20 cellular contexts compared by ENCODE assay signal in the genomic region with DNA sequence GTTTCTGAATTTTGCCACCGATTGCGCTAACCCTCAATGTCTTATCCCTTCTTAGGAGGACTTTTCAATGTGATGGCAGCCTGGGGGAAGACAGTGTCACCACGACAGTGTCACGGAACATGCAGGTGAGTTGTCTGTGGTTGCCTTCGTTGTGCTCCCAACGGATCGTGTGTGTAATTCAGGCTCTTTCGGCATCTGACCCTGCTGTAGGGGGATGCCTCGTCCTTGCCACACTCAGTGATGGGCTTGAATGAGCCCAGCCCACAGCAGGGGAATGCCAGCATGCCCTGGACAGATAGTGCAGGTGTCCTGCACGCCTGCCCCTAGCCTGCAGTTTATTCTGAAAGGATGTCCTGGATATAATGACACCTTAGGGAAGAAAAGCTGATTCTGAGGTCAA.
"Had no signal": no experiment of that assay in that cellular context is flagged by ENCODE, and none has a peak within 500 bp of the region (broad histone marks: within the 10 kb centered on the region; RNA-seq: fewer than 3 reads in every experiment).

No MANE protein-coding gene starts in this region.

- H3K9me3 ChIP-seq: prostate gland, right atrium auricular region, suprapubic skin, transverse colon, vagina had no signal

- H3K36me3 ChIP-seq: neural progenitor cell, prostate gland, right atrium auricular region, transverse colon, vagina had no signal

- H3K4me3 Mint-ChIP-seq: central memory CD8-positive, alpha-beta T cell; naive thymus-derived CD4-positive, alpha-beta T cell; nephron; neural progenitor cell; stimulated activated naive CD8-positive, alpha-beta T cell treated with anti-CD3 and anti-CD28 coated beads, Interleukin-15, amount 100 ng/mL, for 72 hours had no signal

- H3K4me3 ChIP-seq: coronary artery, neural progenitor cell, prostate gland, right atrium auricular region, suprapubic skin, transverse colon, vagina had no signal

- H3K27me3 Mint-ChIP-seq: stimulated activated naive CD8-positive, alpha-beta T cell treated with anti-CD3 and anti-CD28 coated beads, Interleukin-15, amount 100 ng/mL, for 72 hours had no signal

- H3K27ac Mint-ChIP-seq: naive thymus-derived CD4-positive, alpha-beta T cell; nephron; neural progenitor cell; stimulated activated naive CD8-positive, alpha-beta T cell treated with anti-CD3 and anti-CD28 coated beads, Interleukin-15, amount 100 ng/mL, for 72 hours had no signal

- ATAC-seq: naive thymus-derived CD4-positive, alpha-beta T cell; stimulated activated naive CD8-positive, alpha-beta T cell treated with anti-CD3 and anti-CD28 coated beads, Interleukin-15, amount 100 ng/mL, for 72 hours had no signal

- H3K36me3 Mint-ChIP-seq: naive thymus-derived CD4-positive, alpha-beta T cell; neural progenitor cell had no signal

- H3K4me1 ChIP-seq: neural progenitor cell, parathyroid adenoma, prostate gland, right atrium auricular region, suprapubic skin, transverse colon, vagina had no signal

- H3K27ac ChIP-seq: coronary artery, neural progenitor cell, parathyroid adenoma, prostate gland, right atrium auricular region, suprapubic skin, transverse colon, vagina had no signal

- H3K4me1 Mint-ChIP-seq: central memory CD8-positive, alpha-beta T cell; nephron; neural progenitor cell; stimulated activated naive CD8-positive, alpha-beta T cell treated with anti-CD3 and anti-CD28 coated beads, Interleukin-15, amount 100 ng/mL, for 72 hours had no signal

- DNase-seq: mesendoderm; midbrain; naive thymus-derived CD4-positive, alpha-beta T cell; small intestine; stimulated activated CD4-positive, alpha-beta T cell treated with anti-CD3 and anti-CD28 coated beads, Interleukin-12 subunit alpha, Interleukin-12 subunit beta, amount 100 ng/mL, for 4 hours; stimulated activated CD4-positive, alpha-beta T cell treated with anti-CD3 and anti-CD28 coated beads, Interleukin-1b, Interleukin-23, amount 100 ng/mL, for 48 hours; stimulated activated CD4-positive, alpha-beta T cell treated with anti-CD3 and anti-CD28 coated beads, Interleukin-4, amount 100 ng/mL, for 1 hour; stimulated activated CD8-positive, alpha-beta memory T cell treated with anti-CD3 and anti-CD28 coated beads, Interleukin-4, amount 100 ng/mL, for 48 hours; stimulated activated naive CD4-positive, alpha-beta T cell; stimulated activated naive CD8-positive, alpha-beta T cell treated with anti-CD3 and anti-CD28 coated beads, Interleukin-15, amount 100 ng/mL, for 72 hours; transverse colon had no signal

- H3K27me3 ChIP-seq: neural progenitor cell, right atrium auricular region, suprapubic skin, transverse colon, vagina had no signal

- H3K9me3 Mint-ChIP-seq: central memory CD8-positive, alpha-beta T cell; stimulated activated naive CD8-positive, alpha-beta T cell treated with anti-CD3 and anti-CD28 coated beads, Interleukin-15, amount 100 ng/mL, for 72 hours had no signal
